8 cellular contexts compared by ENCODE assay signal in genomic region chr5:61319388-61320146, GRCh38. TPM values are rescaled to one million over a fixed set of nuclear protein-coding genes. Genes with fewer than 3 reads are reported as not detected.
DNase-seq lines count a peak whose midpoint lies in the region; ATAC-seq and TF ChIP-seq lines count a peak whose summit lies in the region.

No MANE protein-coding gene starts in this region.

- H3K4me1 ChIP-seq in KMS-11 (ENCODE audit: low read depth, poor library complexity, severe bottlenecking) (peaks cover 63% of the 10 kb centered on the region), duodenal mucosa (ENCODE audit: control insufficient read depth in 1 of 2, insufficient read depth in 2 of 2, low read length in 2 of 2) (peaks cover 37 to 46% of the 10 kb centered on the region in 2 donors), neuronal stem cell (ENCODE audit: control insufficient read depth in 2 of 2, insufficient read depth in 1 of 2, low read depth in 1 of 2, low read length in 2 of 2) (peaks cover 2 to 7% of the 10 kb centered on the region in 2 donors), mammary epithelial cell (ENCODE audit: insufficient read depth, low read length) (peaks cover 3% of the 10 kb centered on the region)

- no peaks in the 10 kb centered on the region for H3K79me2 ChIP-seq in KMS-11 (ENCODE audit: insufficient read depth, low read depth)
- H3K79me2 ChIP-seq in mammary epithelial cell (ENCODE audit: insufficient read depth, low read length): no peaks in the 10 kb centered on the region

- no peaks in the 10 kb centered on the region for H4K20me1 ChIP-seq in KMS-11 (ENCODE audit: insufficient read depth)
- H4K20me1 ChIP-seq in mammary epithelial cell (ENCODE audit: insufficient read depth, low read length): no peaks in the 10 kb centered on the region

- no peak overlapping the region for H3K4me3 ChIP-seq in KMS-11 (IDR thresholded peaks at IDR 0.05; ENCODE audit: insufficient read depth, low read depth, low read length)
- H3K4me3 ChIP-seq in duodenal mucosa (ENCODE audit: low read depth in 1 of 2, low read length in 2 of 2): peak overlapping the region; percentile 50 to 53
- H3K4me3 ChIP-seq in neuronal stem cell (ENCODE audit: low read length in 2 of 2): no peak overlapping the region
- no peak overlapping the region for H3K4me3 ChIP-seq in mammary epithelial cell (replicated peaks in 1 of 3; ENCODE audit: insufficient read depth in 1 of 3, low read depth in 2 of 3, low read length in 3 of 3)

- H2AFZ ChIP-seq in KMS-11 (ENCODE audit: low read depth) (peak overlapping the region; percentile 71), neuronal stem cell (ENCODE audit: low read length) (peak overlapping the region; percentile 58), mammary epithelial cell (ENCODE audit: low read depth, low read length) (no peak overlapping the region)

- H3K23ac ChIP-seq in neuronal stem cell (ENCODE audit: low read depth, low read length, poor library complexity): no peak overlapping the region

- no peaks in the 10 kb centered on the region for H3K36me3 ChIP-seq in KMS-11 (ENCODE audit: insufficient read depth)
- no peaks in the 10 kb centered on the region for H3K36me3 ChIP-seq in duodenal mucosa (ENCODE audit: control insufficient read depth in 1 of 2, insufficient read depth in 2 of 2, low read length in 2 of 2)
- H3K36me3 ChIP-seq in neuronal stem cell (replicated peaks in 1 of 2; ENCODE audit: control insufficient read depth in 2 of 2, insufficient read depth in 2 of 2, low read length in 2 of 2): no peaks in the 10 kb centered on the region
- H3K36me3 ChIP-seq in mammary epithelial cell (ENCODE audit: insufficient read depth, low read length): no peaks in the 10 kb centered on the region

- no peak overlapping the region for H2BK15ac ChIP-seq in neuronal stem cell (ENCODE audit: low read length)

- peak; percentile 99 for ATAC-seq in GM18508 (IDR thresholded peaks at IDR 0.05; ENCODE audit: insufficient read depth, unreplicated experiment)
- ATAC-seq in GM21737 (IDR thresholded peaks at IDR 0.05; ENCODE audit: unreplicated experiment): peak; percentile 97

- TF ChIP-seq CTCF in KMS-11 (conservative IDR thresholded peaks at IDR 0.05; ENCODE audit: low read depth, low read length): no peak
- no peak for TF ChIP-seq CTCF in mammary epithelial cell (conservative IDR thresholded peaks at IDR 0.05 in 1 of 2, IDR thresholded peaks at IDR 0.05 in 1 of 2; ENCODE audit: extremely low read depth in 1 of 2, insufficient read depth in 1 of 2, low read depth in 1 of 2, low read length in 2 of 2)

- no TSS peak for BruUV-seq in mammary epithelial cell (replicated peaks; lab: Mats Ljungman, UMichigan)

- no peak overlapping the region for H4K91ac ChIP-seq in neuronal stem cell (ENCODE audit: low read depth, low read length, poor library complexity)

- H4K8ac ChIP-seq in neuronal stem cell (ENCODE audit: low read depth, low read length): no peak overlapping the region

- no peaks in the 10 kb centered on the region for H3K9me3 ChIP-seq in duodenal mucosa (ENCODE audit: control insufficient read depth in 1 of 2, low read length in 2 of 2)
- H3K9me3 ChIP-seq in neuronal stem cell (replicated peaks in 1 of 2; ENCODE audit: control insufficient read depth in 2 of 2, insufficient read depth in 1 of 2, low read depth in 1 of 2, low read length in 2 of 2): no peaks in the 10 kb centered on the region
- no peaks in the 10 kb centered on the region for H3K9me3 ChIP-seq in mammary epithelial cell (replicated peaks; ENCODE audit: insufficient read depth, low read length)

- DNase-seq in neuronal stem cell (ENCODE audit: low spot score) (peak; percentile 48), NCI-H345 treated with DMSO at 0.1 percent for 48 hours (lab: John Stamatoyannopoulos, UW; ENCODE audit: unreplicated experiment) (no peak), NCI-H187 treated with DMSO at 0.1 percent for 48 hours (lab: John Stamatoyannopoulos, UW) (no peak), mammary epithelial cell (no peak)

- H3K4me2 ChIP-seq in KMS-11: peak overlapping the region; percentile 74
- H3K4me2 ChIP-seq in neuronal stem cell (ENCODE audit: insufficient read depth, low read length, poor library complexity, severe bottlenecking): no peak overlapping the region
- H3K4me2 ChIP-seq in mammary epithelial cell (ENCODE audit: insufficient read depth, low read depth, low read length): no peak overlapping the region

- H3K79me1 ChIP-seq in neuronal stem cell (ENCODE audit: low read depth, low read length): no peaks in the 10 kb centered on the region

- H2BK12ac ChIP-seq in neuronal stem cell (ENCODE audit: low read length): no peak overlapping the region

- peak overlapping the region; percentile 79 for H3K18ac ChIP-seq in neuronal stem cell (ENCODE audit: low read length)

- H2AK5ac ChIP-seq in neuronal stem cell (ENCODE audit: low read depth, low read length): no peak overlapping the region

- H3K27me3 ChIP-seq in KMS-11 (ENCODE audit: insufficient read depth, low read depth): no peaks in the 10 kb centered on the region
- H3K27me3 ChIP-seq in duodenal mucosa (ENCODE audit: control insufficient read depth in 1 of 2, insufficient read depth in 2 of 2, low read length in 2 of 2): no peaks in the 10 kb centered on the region
- H3K27me3 ChIP-seq in neuronal stem cell (ENCODE audit: control insufficient read depth in 3 of 3, insufficient read depth in 3 of 3, low read depth in 1 of 3, low read length in 3 of 3): no peaks in the 10 kb centered on the region
- H3K27me3 ChIP-seq in mammary epithelial cell (ENCODE audit: insufficient read depth, low read length): no peaks in the 10 kb centered on the region

- no peak overlapping the region for H2BK120ac ChIP-seq in neuronal stem cell (ENCODE audit: low read depth, low read length)

- H3K9ac ChIP-seq in KMS-11: peak overlapping the region; percentile 35; the same call in 1 of the 2 replicates
- no peak overlapping the region for H3K9ac ChIP-seq in duodenal mucosa (ENCODE audit: low read depth in 1 of 2, low read length in 2 of 2)
- no peak overlapping the region for H3K9ac ChIP-seq in neuronal stem cell (ENCODE audit: low read depth, low read length, poor library complexity)
- H3K9ac ChIP-seq in mammary epithelial cell (ENCODE audit: insufficient read depth, low read length): no peak overlapping the region

- H2BK5ac ChIP-seq in neuronal stem cell (ENCODE audit: low read length): no peak overlapping the region

- H3K14ac ChIP-seq in neuronal stem cell (ENCODE audit: low read length): no peak overlapping the region

- no peak overlapping the region for H3K4ac ChIP-seq in neuronal stem cell (ENCODE audit: low read length)

- peak overlapping the region; percentile 77 for H3K27ac ChIP-seq in KMS-11
- H3K27ac ChIP-seq in duodenal mucosa (ENCODE audit: low read depth, low read length): no peak overlapping the region
- no peak overlapping the region for H3K27ac ChIP-seq in neuronal stem cell (replicated peaks; ENCODE audit: low read length)
- no peak overlapping the region for H3K27ac ChIP-seq in mammary epithelial cell (ENCODE audit: insufficient read depth, low read depth, low read length)

- in situ Hi-C loops in mammary epithelial cell (cut with MboI; ENCODE audit: low sequenced_read_pairs in 2 of 2): loop anchor here in 1 of 2 donors (10.0 kb wide), 1 partner anchor 155 kb away; the partner anchor contains the start of gene SMIM15

- intact Hi-C loops in mammary epithelial cell (cut with micrococcal nuclease): no loop called here

- WGBS in neuronal stem cell (ENCODE audit: extremely low coverage in 2 of 2, insufficient read length in 2 of 2, insufficient replicate concordance in 1 of 2), 2 donors: no CpG with 5 or more reads among the region's 9 CpGs
- WGBS in mammary epithelial cell (ENCODE audit: low coverage, missing lambda C conversion rate): 88% methylated on average over 8 of the region's 9 CpGs

- dilution Hi-C loops in mammary epithelial cell (cut with HindIII; ENCODE audit: low sequenced_read_pairs): no loop called here

- CTCF ChIA-PET in mammary epithelial cell (lab: Charles Lee; ENCODE audit: low non-redundant PET): no interaction called here

RNA-seq across cellular contexts. Expression of gene ZSWIM6, which starts 12.5 kb away (rescaled TPM):
- 24.2 TPM for polyA plus RNA-seq in neuronal stem cell (2013, experiment 1 of 2)
- 25.4 TPM for polyA plus RNA-seq in neuronal stem cell (2013, experiment 2 of 2)
- total RNA-seq in mammary epithelial cell: 1 to 10 TPM; 9.3 to 9.7 TPM
- polyA plus RNA-seq in mammary epithelial cell: 6.8 TPM
- 2.3 TPM for polyA minus RNA-seq in mammary epithelial cell

Comparison
In these comparisons a context has a peak if more than half of its experiments do, and no peak if none do; other contexts are left out.
1. H3K4me3 ChIP-seq: peak in duodenal mucosa (2 of 2); none in KMS-11 (single experiment), neuronal stem cell (0 of 2) and mammary epithelial cell (0 of 3).